ENCODE assay signal across 8 cellular contexts in the genomic region with DNA sequence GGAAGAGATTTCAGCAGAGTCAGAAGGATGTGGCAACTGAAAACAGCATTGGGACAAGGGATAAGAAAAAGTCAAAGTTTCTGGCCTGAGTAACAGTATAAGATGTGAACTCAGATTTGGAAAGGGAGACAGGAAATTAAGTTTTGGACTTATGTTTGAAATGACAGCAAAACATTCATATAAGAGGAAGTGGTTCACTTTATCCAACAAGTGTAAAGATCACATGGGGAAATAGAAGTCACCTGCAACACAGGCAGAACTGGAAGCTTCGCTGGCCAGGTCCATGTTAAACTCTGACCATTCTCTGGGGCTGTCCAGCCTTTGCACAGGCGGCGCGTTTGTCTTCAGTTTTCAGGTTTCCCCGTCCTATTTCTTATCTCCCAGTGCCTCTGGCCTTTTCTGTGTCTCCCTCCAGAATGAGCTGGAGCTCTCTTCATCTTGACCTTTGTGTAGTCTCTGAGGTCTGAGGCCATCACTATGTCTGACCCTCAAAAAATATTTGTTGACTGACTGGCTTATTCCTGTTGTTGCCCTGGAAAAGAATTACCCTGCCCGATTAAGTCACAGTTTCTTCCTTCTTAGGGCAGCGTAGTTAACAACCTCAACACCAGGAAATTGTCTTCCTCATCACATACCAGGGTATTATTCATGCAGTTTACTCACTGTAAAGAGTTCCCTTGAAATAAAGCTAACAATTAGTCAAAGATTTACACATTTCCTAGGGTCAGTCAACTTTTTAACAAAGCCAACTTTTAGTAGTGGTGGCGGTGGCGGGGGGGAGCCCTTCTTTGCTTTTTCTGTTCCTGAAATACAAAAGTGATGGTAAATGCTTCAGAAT. TPM values are rescaled to one million over a fixed set of nuclear protein-coding genes. Genes with fewer than 3 reads are reported as not detected.
DNase-seq lines count a peak whose midpoint lies in the region; ATAC-seq and TF ChIP-seq lines count a peak whose summit lies in the region.

No MANE protein-coding gene starts in this region.

- intact Hi-C loops in activated CD4-positive, alpha-beta memory T cell treated with anti-CD3 and anti-CD28 coated beads for 36 hours (cut with micrococcal nuclease) = loop anchor here (1.0 to 2.0 kb wide), 4 partner anchors 11 to 391 kb away; partner anchors contain the start of gene ATP1B3

- POLR2A ChIA-PET in activated CD4-positive, alpha-beta memory T cell treated with anti-CD3 and anti-CD28 coated beads for 36 hours (lab: Charles Lee) = interaction anchor here (0.9 to 4.6 kb wide), 6 partner anchors 14 to 218 kb away, joined by 3 to 90 read pairs (median 12); no protein-coding TSS in a partner anchor
- POLR2A ChIA-PET in HEK293T (lab: Yijun Ruan, JAX) = interaction anchor here (1.0 kb wide), 1 partner anchor 149 kb away, joined by 3 read pairs; no protein-coding TSS in a partner anchor

- peaks cover 11% of the 10 kb centered on the region for H3K36me3 Mint-ChIP-seq in activated CD4-positive, alpha-beta memory T cell treated with anti-CD3 and anti-CD28 coated beads for 36 hours
- no peaks in the 10 kb centered on the region for H3K36me3 Mint-ChIP-seq in progenitor cell of endocrine pancreas (ENCODE audit: insufficient read depth)

- H3K4me1 Mint-ChIP-seq in activated CD4-positive, alpha-beta memory T cell treated with anti-CD3 and anti-CD28 coated beads for 36 hours (ENCODE audit: low read depth) = peaks cover 48% of the 10 kb centered on the region
- H3K4me1 Mint-ChIP-seq in progenitor cell of endocrine pancreas (ENCODE audit: low read depth) = peaks cover 14% of the 10 kb centered on the region

- CTCF ChIA-PET in activated CD4-positive, alpha-beta memory T cell treated with anti-CD3 and anti-CD28 coated beads for 36 hours (lab: Charles Lee) = interaction anchor here (0.5 to 5.6 kb wide), 10 partner anchors 9 to 253 kb away, joined by 3 to 34 read pairs (median 4); partner anchors contain the start of gene RNF7
- CTCF ChIA-PET in HEK293T (lab: Yijun Ruan, JAX) = interaction anchor here (0.6 kb wide), 1 partner anchor 55 kb away, joined by 3 read pairs; no protein-coding TSS in a partner anchor

- H3K27ac Mint-ChIP-seq in activated CD4-positive, alpha-beta memory T cell treated with anti-CD3 and anti-CD28 coated beads for 36 hours = peak overlapping the region; percentile 84
- peak overlapping the region; percentile 85 for H3K27ac Mint-ChIP-seq in progenitor cell of endocrine pancreas

- ATAC-seq in HG02870 (IDR thresholded peaks at IDR 0.05; ENCODE audit: unreplicated experiment) = no peak

- no peak for TF ChIP-seq CTCF in fibroblast of villous mesenchyme (IDR thresholded peaks at IDR 0.05; ENCODE audit: insufficient read depth, low read depth, low read length)
- TF ChIP-seq CTCF in progenitor cell of endocrine pancreas (IDR thresholded peaks at IDR 0.05; ENCODE audit: unreplicated experiment) = no peak

- DNase-seq in AG08395 (ENCODE audit: low spot score) (peak; percentile 70), HPDE6-E6E7 (ENCODE audit: extremely low spot score) (peak; percentile 80), fibroblast of villous mesenchyme (ENCODE audit: low read depth) (peak; percentile 41), progenitor cell of endocrine pancreas (ENCODE audit: low spot score, unreplicated experiment) (no peak), HEK293T (ENCODE audit: extremely low spot score) (no peak), NCI-H2107 treated with DMSO at 0.1 percent for 48 hours (lab: John Stamatoyannopoulos, UW; ENCODE audit: unreplicated experiment) (no peak)
- peak; percentile 59 for DNase-seq in activated CD4-positive, alpha-beta memory T cell treated with anti-CD3 and anti-CD28 coated beads for 36 hours

- H3K4me3 Mint-ChIP-seq in activated CD4-positive, alpha-beta memory T cell treated with anti-CD3 and anti-CD28 coated beads for 36 hours = peak overlapping the region; percentile 71
- H3K4me3 Mint-ChIP-seq in progenitor cell of endocrine pancreas (ENCODE audit: low read depth) = peak overlapping the region; percentile 76

- no peaks in the 10 kb centered on the region for H3K27me3 Mint-ChIP-seq in activated CD4-positive, alpha-beta memory T cell treated with anti-CD3 and anti-CD28 coated beads for 36 hours
- peaks cover 13% of the 10 kb centered on the region for H3K27me3 Mint-ChIP-seq in progenitor cell of endocrine pancreas

- H3K9me3 Mint-ChIP-seq in activated CD4-positive, alpha-beta memory T cell treated with anti-CD3 and anti-CD28 coated beads for 36 hours = no peaks in the 10 kb centered on the region
- no peaks in the 10 kb centered on the region for H3K9me3 Mint-ChIP-seq in progenitor cell of endocrine pancreas (ENCODE audit: low read depth)

- H3K4me3 ChIP-seq in fibroblast of villous mesenchyme (ENCODE audit: low read depth, low read length) = peak overlapping the region; percentile 60

TF ChIP-seq in HEK293T, 16 proteins besides CTCF, POLR2A, EP300 and RAD21:
- TF ChIP-seq CTBP1 (IDR thresholded peaks at IDR 0.05; ENCODE audit: borderline replicate concordance) (no peak), ELF4 (IDR thresholded peaks at IDR 0.05) (no peak), LEF1 (IDR thresholded peaks at IDR 0.05; ENCODE audit: borderline replicate concordance) (no peak), SUZ12 (IDR thresholded peaks at IDR 0.05) (no peak), TARDBP (IDR thresholded peaks at IDR 0.05) (no peak), BHLHE40 (IDR thresholded peaks at IDR 0.05; ENCODE audit: borderline replicate concordance) (no peak), FOXM1 (IDR thresholded peaks at IDR 0.05; ENCODE audit: borderline replicate concordance) (no peak)

RNA-seq across cellular contexts. Expression of gene RASA2, which starts 1.0 kb away (rescaled TPM):
- total RNA-seq in activated CD4-positive, alpha-beta memory T cell treated with anti-CD3 and anti-CD28 coated beads for 36 hours = 10 to 100 TPM; 34.7 to 35.0 TPM
- total RNA-seq in fibroblast of villous mesenchyme (11.3 and 18.1 TPM in 2 replicates), progenitor cell of endocrine pancreas (17.8 and 21.5 TPM in 2 replicates)

Comparison
In these comparisons a context has a peak if more than half of its experiments do, and no peak if none do; other contexts are left out.
1. DNase-seq: peak in AG08395 (single experiment), HPDE6-E6E7 (single experiment), activated CD4-positive, alpha-beta memory T cell treated with anti-CD3 and anti-CD28 coated beads for 36 hours (single experiment) and fibroblast of villous mesenchyme (single experiment); none in progenitor cell of endocrine pancreas (single experiment), HEK293T (single experiment) and NCI-H2107 treated with DMSO at 0.1 percent for 48 hours (single experiment).